8 cellular contexts compared by ENCODE assay signal in genomic region chr9:78235296-78235770, GRCh38. TPM values are rescaled to one million over a fixed set of nuclear protein-coding genes. Genes with fewer than 3 reads are reported as not detected.
DNase-seq lines count a peak whose midpoint lies in the region; ATAC-seq, FAIRE-seq and TF ChIP-seq lines count a peak whose summit lies in the region.

No MANE protein-coding gene starts in this region.

- no peak for TF ChIP-seq POLR2A in K562 (conservative IDR thresholded peaks at IDR 0.05)

- no peaks in the 10 kb centered on the region; the same call in 1 of the 2 replicates for H3K27me3 Mint-ChIP-seq in HFFc6 (ENCODE audit: insufficient read depth)

- peak overlapping the region; percentile 91 for H3K4me2 ChIP-seq in K562 (ENCODE audit: insufficient read depth, low read length)

- POLR2A ChIA-PET in K562 (lab: Yijun Ruan, JAX): interaction anchor here (0.6 kb wide), 1 partner anchor 678 kb away, joined by 3 read pairs; no protein-coding TSS in a partner anchor

- ATAC-seq in K562 (no peak), HG02678 (IDR thresholded peaks at IDR 0.05; ENCODE audit: unreplicated experiment) (no peak)

- in situ Hi-C loops in K562 (cut with MboI): no loop called here

- H3K27me3 ChIP-seq in K562 (ENCODE audit: control insufficient read depth in 2 of 2, insufficient read depth in 2 of 2, low read length in 2 of 2) (no peaks in the 10 kb centered on the region; a peak in 1 of 5 replicates), subcutaneous abdominal adipose tissue (ENCODE audit: control insufficient read depth in 5 of 5, insufficient read depth in 4 of 5, low read length in 5 of 5) (no peaks in the 10 kb centered on the region)

- no peak for TF ChIP-seq EP300 in K562 (IDR thresholded peaks at IDR 0.05; ENCODE audit: low read length)

- peaks cover 16% of the 10 kb centered on the region for H3K4me1 Mint-ChIP-seq in HFFc6 (ENCODE audit: low read depth)

- FAIRE-seq in K562 (lab: Jason Lieb, UNC) (no peak), kidney (lab: Jason Lieb, UNC) (no peak), HTR-8/SVneo (lab: Jason Lieb, UNC) (no peak)

- no peaks in the 10 kb centered on the region for H3K9me3 ChIP-seq in K562 (replicated peaks; ENCODE audit: control insufficient read depth, insufficient read depth, low read depth, low read length)
- H3K9me3 ChIP-seq in kidney (ENCODE audit: control insufficient read depth in 1 of 2, low read length in 2 of 2): no peaks in the 10 kb centered on the region
- no peaks in the 10 kb centered on the region for H3K9me3 ChIP-seq in subcutaneous abdominal adipose tissue (ENCODE audit: control insufficient read depth in 5 of 5, low read length in 5 of 5)

- H3K36me3 Mint-ChIP-seq in HFFc6 (ENCODE audit: low read depth): peaks cover 2% of the 10 kb centered on the region; the same call in 1 of the 2 replicates

- DNase-seq in AG08395 (ENCODE audit: low spot score) (peak; percentile 43), HFFc6 (peak; percentile 23), K562 (ENCODE audit: extremely low read depth in 1 of 4, low spot score in 3 of 4) (no peak), kidney (no peak), HTR-8/SVneo (ENCODE audit: insufficient read length, low spot score) (no peak)
- DNase-seq in central memory CD4-positive, alpha-beta T cell: no peak

- H3K4me1 ChIP-seq in K562 (replicated peaks in 1 of 2; ENCODE audit: control insufficient read depth in 2 of 2, insufficient read depth in 2 of 2, low read length in 2 of 2): peaks cover 5 to 11% of the 10 kb centered on the region in 2 experiments; a peak in 4 of 5 replicates
- H3K4me1 ChIP-seq in kidney (ENCODE audit: control insufficient read depth in 1 of 2, insufficient read depth in 1 of 2, low read depth in 1 of 2, low read length in 2 of 2): peaks cover 0 to 5% of the 10 kb centered on the region in 2 donors
- peaks cover 0 to 19% (median 13%) of the 10 kb centered on the region in 5 donors for H3K4me1 ChIP-seq in subcutaneous abdominal adipose tissue (ENCODE audit: control insufficient read depth in 5 of 5, insufficient read depth in 5 of 5, low read length in 5 of 5)

- H3K4me3 ChIP-seq in K562 (peak overlapping the region; percentile 89), kidney (ENCODE audit: low read length in 2 of 2) (peak overlapping the region; percentile 81 to 91), subcutaneous abdominal adipose tissue (ENCODE audit: low read depth in 1 of 5, low read length in 5 of 5) (peak overlapping the region; percentile 81 to 93 (median 84))

- H3K27ac ChIP-seq in K562 (ENCODE audit: extremely low read depth, low read depth, low read length) (peak overlapping the region; percentile 61; the same call in 1 of the 3 replicates), kidney (ENCODE audit: low read depth in 2 of 2, low read length in 2 of 2) (peak overlapping the region; percentile 74 to 76), subcutaneous abdominal adipose tissue (ENCODE audit: low read depth, low read length) (peak overlapping the region; percentile 45)

- H3K79me2 ChIP-seq in K562 (ENCODE audit: control insufficient read depth, insufficient read depth, low read length): peaks cover 19% of the 10 kb centered on the region

- H4K20me1 ChIP-seq in K562 (replicated peaks; ENCODE audit: control insufficient read depth, insufficient read depth, low read length): no peaks in the 10 kb centered on the region

- no peak for TF ChIP-seq CTCF in HFFc6 (IDR thresholded peaks at IDR 0.05)
- TF ChIP-seq CTCF in K562 (IDR thresholded peaks at IDR 0.05 in 2 of 3, conservative IDR thresholded peaks at IDR 0.05 in 1 of 3; ENCODE audit: insufficient read depth in 2 of 3, low read depth in 1 of 3, low read length in 3 of 3): no peak
- TF ChIP-seq CTCF in kidney (IDR thresholded peaks at IDR 0.05; ENCODE audit: borderline replicate concordance, extremely low read depth, insufficient read depth): no peak

- H3K9ac ChIP-seq in K562 (ENCODE audit: insufficient read depth in 1 of 2, low read depth in 2 of 2, low read length in 2 of 2) (peak overlapping the region; percentile 66 to 96), kidney (ENCODE audit: low read length in 2 of 2) (peak overlapping the region; percentile 11 to 72), subcutaneous abdominal adipose tissue (ENCODE audit: low read length in 5 of 5) (peak overlapping the region; percentile 51 to 87 (median 72))

- under 1% methylated on average over 13 of the region's 17 CpGs for WGBS in K562 (ENCODE audit: insufficient coverage, low coverage, missing lambda C conversion rate)

- CTCF ChIA-PET in K562 (lab: Yijun Ruan, JAX; ENCODE audit: low intra/inter-chr PET ratio): no interaction called here

- TF ChIP-seq RAD21 in K562 (CRISPR knock-in tag; conservative IDR thresholded peaks at IDR 0.05 in 1 of 2, IDR thresholded peaks at IDR 0.05 in 1 of 2): no peak

- H3K36me3 ChIP-seq in K562 (ENCODE audit: control insufficient read depth, insufficient read depth, low read length): peaks cover 9% of the 10 kb centered on the region; the same call in 1 of the 3 replicates
- H3K36me3 ChIP-seq in kidney (ENCODE audit: control insufficient read depth in 1 of 2, insufficient read depth in 2 of 2, low read length in 2 of 2): no peaks in the 10 kb centered on the region
- peaks cover 0 to 5% (median 1%) of the 10 kb centered on the region in 5 donors for H3K36me3 ChIP-seq in subcutaneous abdominal adipose tissue (ENCODE audit: control insufficient read depth in 5 of 5, insufficient read depth in 5 of 5, low read length in 5 of 5)

- H3K9me3 Mint-ChIP-seq in HFFc6: no peaks in the 10 kb centered on the region

- intact Hi-C loops in K562 (cut with micrococcal nuclease) (no loop called here), kidney (cut with DNase I) (no loop called here)

- no peak overlapping the region; the same call in 1 of the 2 replicates for H3K4me3 Mint-ChIP-seq in HFFc6

- H3K27ac Mint-ChIP-seq in HFFc6: peak overlapping the region; percentile 96

- TSS peak; percentile 65 for BruUV-seq in K562 (replicated peaks; lab: Mats Ljungman, UMichigan)

- peak overlapping the region; percentile 92 for H2AFZ ChIP-seq in K562 (ENCODE audit: low read depth, low read length)

- no peaks in the 10 kb centered on the region for H3K9me1 ChIP-seq in K562 (ENCODE audit: control insufficient read depth, insufficient read depth, low read length)

TF ChIP-seq in K562, 482 proteins besides CTCF, POLR2A, EP300 and RAD21 (continues in another document):
- TF ChIP-seq SP2 (IDR thresholded peaks at IDR 0.05; ENCODE audit: extremely low read depth, low read depth, low read length, poor library complexity, severe bottlenecking): no peak

RNA-seq across cellular contexts. Expression of gene CEP78, which starts 0.5 kb away (rescaled TPM):
- 10 to 100 TPM; 19.4 to 27.5 (median 23.6) TPM for total RNA-seq in HFFc6 (2021; fragmentation: NEBNext Ultra II Directional; extraction: Animal tissue kit (Norgen Biotek cat#: 25700))
- total RNA-seq in K562 (2011; cell fraction: chromatin; rRNA removed; ENCODE audit: low replicate concordance): 15.4 and 45.2 TPM in 2 replicates
- total RNA-seq in K562 (2011; cell fraction: nucleolus; rRNA removed): 7.3 and 11.1 TPM in 2 replicates
- total RNA-seq in K562 (2011; cell fraction: nucleoplasm; rRNA removed): 15.1 and 25.1 TPM in 2 replicates
- total RNA-seq in K562 (2014; rRNA removed) (26.0 and 41.4 TPM in 2 replicates), K562 (2014; rRNA removed; fragmentation: Illumina TruSeq; extraction: Trizol) (23.4 and 24.6 TPM in 2 replicates), K562 (2015; rRNA removed; fragmentation: Illumina TruSeq; extraction: Trizol) (22.4 and 24.3 TPM in 2 replicates), K562 (2021) (18.3 and 21.5 TPM in 2 replicates), kidney (8.9 TPM)
- polyA plus RNA-seq in K562 (2011; rRNA removed) (17.1 and 22.8 TPM in 2 replicates), K562 (2014; fragmentation: Illumina TruSeq; extraction: Trizol) (15.4 and 20.2 TPM in 2 replicates), K562 (2014; fragmentation: Nextera tagmentation; extraction: Ambion mirVana) (1 to 10 TPM; 3.5 to 4.5 TPM), K562 (2014; rRNA removed) (17.3 and 18.4 TPM in 2 replicates), kidney (ENCODE audit: insufficient read depth, low read depth, low replicate concordance) (7.5 TPM)
- polyA plus RNA-seq in K562 (2011; cell fraction: cytosol; rRNA removed): 5.0 and 9.7 TPM in 2 replicates
- 16.2 and 20.6 TPM in 2 replicates for polyA plus RNA-seq in K562 (2011; cell fraction: nucleus; rRNA removed)
- polyA plus RNA-seq in K562 (2012): 11.5 and 11.6 TPM in 2 replicates
- 16.7 and 17.4 TPM in 2 replicates for polyA minus RNA-seq in K562 (2011; rRNA and poly(A)+ RNA removed)
- polyA minus RNA-seq in K562 (2011; cell fraction: cytosol; rRNA and poly(A)+ RNA removed): 5.3 and 8.1 TPM in 2 replicates
- 14.9 and 18.1 TPM in 2 replicates for polyA minus RNA-seq in K562 (2011; cell fraction: nucleus; rRNA and poly(A)+ RNA removed)

Comparison
In these comparisons a context has a peak if more than half of its experiments do, and no peak if none do; other contexts are left out.
1. DNase-seq: peak in AG08395 (single experiment) and HFFc6 (single experiment); none in K562 (0 of 4), kidney (single experiment), central memory CD4-positive, alpha-beta T cell (single experiment) and HTR-8/SVneo (single experiment).
2. Peak in every context shown above with its lines, with median percentiles within 50 percentile points of each other: H3K27ac ChIP-seq, H3K4me3 ChIP-seq and H3K9ac ChIP-seq.